Comparison of ENCODE assay signal across 23 cellular contexts in the genomic region with DNA sequence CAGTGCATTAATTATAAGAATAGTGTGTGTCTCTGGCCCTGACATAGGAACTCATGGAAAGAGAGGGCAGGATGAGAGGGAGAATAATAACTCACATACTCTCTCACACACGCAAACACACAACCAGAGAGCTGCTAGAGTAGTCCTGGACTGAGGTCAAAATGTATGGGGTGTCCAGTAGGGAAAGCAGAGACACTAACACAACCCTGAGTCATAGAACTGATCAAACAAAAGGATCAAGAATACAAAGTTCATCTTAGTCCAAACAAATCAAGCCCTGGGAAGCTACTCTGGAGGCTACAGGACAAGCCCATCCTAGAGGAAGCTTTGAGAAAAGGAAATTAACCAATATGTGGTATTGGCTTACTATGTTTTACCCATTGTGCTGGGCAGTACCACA.
"Had no signal": no experiment of that assay in that cellular context is flagged by ENCODE, and none has a peak within 500 bp of the region (broad histone marks: within the 10 kb centered on the region; RNA-seq: fewer than 3 reads in every experiment).

No MANE protein-coding gene starts in this region.

- FAIRE-seq: endometrium, keratinocyte, pancreas, urothelium cell line had no signal

- H3K27ac ChIP-seq: colonic mucosa, dorsolateral prefrontal cortex, gastroesophageal sphincter, left ventricle myocardium inferior, pancreas, suprapubic skin, thyroid gland had no signal

- DNase-seq: colonic mucosa; dorsolateral prefrontal cortex; effector CD8-positive, alpha-beta T cell; glutamatergic neuron; immature natural killer cell; left ventricle myocardium inferior; mesenchymal stem cell; midbrain; occipital lobe; pancreas; right cardiac atrium; stimulated activated CD4-positive, alpha-beta T cell treated with anti-CD3 and anti-CD28 coated beads, Interleukin-2, amount 100 ng/mL, for 48 hours; stimulated activated naive CD4-positive, alpha-beta T cell treated with Interleukin-2 at 50 U/mL for 16 hours; thyroid gland had no signal

- H3K9me3 ChIP-seq: colonic mucosa, pancreas, suprapubic skin, thyroid gland had no signal

- H3K4me2 ChIP-seq: smooth muscle cell had no signal

- H3K27me3 ChIP-seq: colonic mucosa, dorsolateral prefrontal cortex, gastroesophageal sphincter, pancreas, suprapubic skin, thyroid gland had no signal

- ATAC-seq: esophagus mucosa; gastroesophageal sphincter; natural killer cell treated with Interleukin-12 subunit alpha and Interleukin-12 subunit beta and Interleukin-15 and Interleukin-18, amount 100 ng/mL, for 72 hours; pancreas; right cardiac atrium had no signal

- H3K4me1 ChIP-seq: colonic mucosa, gastroesophageal sphincter, left ventricle myocardium inferior, pancreas, suprapubic skin, thyroid gland had no signal

- H3K36me3 ChIP-seq: colonic mucosa, gastroesophageal sphincter, left ventricle myocardium inferior, pancreas, suprapubic skin, thyroid gland had no signal

- H3K4me3 ChIP-seq: colonic mucosa, dorsolateral prefrontal cortex, gastroesophageal sphincter, left ventricle myocardium inferior, lung, pancreas, smooth muscle cell, suprapubic skin, thyroid gland had no signal
